25 cellular contexts compared by ENCODE assay signal in the genomic region with DNA sequence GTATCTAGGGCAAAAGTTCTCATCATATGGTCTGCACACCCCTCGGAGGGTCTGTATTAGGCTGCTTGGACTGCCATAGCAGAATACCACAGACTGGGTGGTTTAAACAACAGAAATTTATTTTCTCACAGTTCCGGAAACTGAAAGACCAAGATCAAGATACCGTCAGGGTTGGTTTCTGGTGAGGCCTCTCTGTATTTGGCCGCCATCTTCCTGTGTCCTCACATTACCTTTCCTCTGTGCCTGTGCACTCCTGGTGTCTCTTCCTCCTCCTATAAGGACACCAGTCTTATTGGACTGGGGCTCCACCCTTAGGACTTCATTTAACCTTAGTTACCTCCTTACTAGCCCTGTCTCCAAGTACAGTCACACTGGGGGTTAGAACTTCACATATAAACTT.
"Had no signal": no experiment of that assay in that cellular context is flagged by ENCODE, and none has a peak within 500 bp of the region (broad histone marks: within the 10 kb centered on the region; RNA-seq: fewer than 3 reads in every experiment).

No MANE protein-coding gene starts in this region.

- DNase-seq: dorsolateral prefrontal cortex; effector CD4-positive, alpha-beta T cell; endodermal cell; foreskin fibroblast; gastrocnemius medialis; head of caudate nucleus; kidney; nephron progenitor cell; nucleus accumbens; psoas muscle; right cardiac atrium; sigmoid colon; stimulated activated CD4-positive, alpha-beta T cell treated with anti-CD3 and anti-CD28 coated beads, Interleukin-2, amount 100 ng/mL, for 24 hours; stimulated activated CD4-positive, alpha-beta T cell treated with anti-CD3 and anti-CD28 coated beads, Interleukin-4, amount 100 ng/mL, for 24 hours; stimulated activated naive CD8-positive, alpha-beta T cell treated with anti-CD3 and anti-CD28 coated beads, Interleukin-15, Interleukin-2, amounts not matched to agents 100 U/mL and 50 U/mL, for 24 hours; substantia nigra; testis; tibial artery had no signal

- H3K27me3 Mint-ChIP-seq: memory B cell; stimulated activated memory B cell treated with anti-CD40 and anti-IgM and Interleukin-4, amounts not matched to agents 10 μg/mL and 1 μg/mL and 100 μg/mL, for 72 hours; type B pancreatic cell had no signal

- H3K36me3 Mint-ChIP-seq: type B pancreatic cell had no signal

- H3K4me3 ChIP-seq: dorsolateral prefrontal cortex, gastrocnemius medialis, lung, psoas muscle, sigmoid colon, testis, tibial artery had no signal

- ATAC-seq: esophagus mucosa; gastrocnemius medialis; left lobe of liver; right cardiac atrium; stimulated activated memory B cell treated with anti-CD40 and anti-IgM and Interleukin-4, amounts not matched to agents 10 μg/mL and 1 μg/mL and 100 μg/mL, for 72 hours; stimulated activated naive CD8-positive, alpha-beta T cell treated with anti-CD3 and anti-CD28 coated beads, Interleukin-15, Interleukin-2, amounts not matched to agents 100 U/mL and 50 U/mL, for 24 hours had no signal

- H3K4me3 Mint-ChIP-seq: endodermal cell; memory B cell; nephron progenitor cell; stimulated activated memory B cell treated with anti-CD40 and anti-IgM and Interleukin-4, amounts not matched to agents 10 μg/mL and 1 μg/mL and 100 μg/mL, for 72 hours; type B pancreatic cell had no signal

- H3K9me3 Mint-ChIP-seq: endodermal cell, memory B cell, nephron progenitor cell, type B pancreatic cell had no signal

- H3K27ac Mint-ChIP-seq: endodermal cell; memory B cell; nephron progenitor cell; stimulated activated memory B cell treated with anti-CD40 and anti-IgM and Interleukin-4, amounts not matched to agents 10 μg/mL and 1 μg/mL and 100 μg/mL, for 72 hours; type B pancreatic cell had no signal

- H3K27ac ChIP-seq: dorsolateral prefrontal cortex, epithelial cell of prostate, gastrocnemius medialis, psoas muscle, sigmoid colon, testis, tibial artery had no signal

- H3K9me3 ChIP-seq: gastrocnemius medialis, psoas muscle, sigmoid colon, testis, tibial artery had no signal

- H3K27me3 ChIP-seq: dorsolateral prefrontal cortex, gastrocnemius medialis, sigmoid colon, testis, tibial artery had no signal

- H3K4me1 ChIP-seq: testis had no signal

- H3K36me3 ChIP-seq: gastrocnemius medialis, sigmoid colon, tibial artery had no signal

- FAIRE-seq: kidney had no signal
